ENCODE assay signal across 15 cellular contexts in genomic region chr7:89247207-89247606, GRCh38.
A peak's percentile ranks its signal among the peaks of the same experiment; 100 is the strongest.
DNase-seq lines count a peak whose midpoint lies in the region; ATAC-seq and TF ChIP-seq lines count a peak whose summit lies in the region.
"Had no signal": no experiment of that assay in that cellular context is flagged by ENCODE, and none has a peak within 500 bp of the region (broad histone marks: within the 10 kb centered on the region; RNA-seq: fewer than 3 reads in every experiment).

No MANE protein-coding gene starts in this region.

- no peak overlapping the region for H3K56ac ChIP-seq in mesendoderm (ENCODE audit: low read length)

- no peak overlapping the region for H3K4me3 Mint-ChIP-seq in endodermal cell
- H3K4me3 Mint-ChIP-seq: CD4-positive, alpha-beta T cell had no signal

- ATAC-seq in GM19328 (IDR thresholded peaks at IDR 0.05; ENCODE audit: unreplicated experiment) (no peak), HG03025 (IDR thresholded peaks at IDR 0.05; ENCODE audit: low FRiP score, unreplicated experiment) (no peak)

- no peak overlapping the region for H3K4me2 ChIP-seq in mesendoderm (ENCODE audit: low read length)

- no peak overlapping the region for H3K4ac ChIP-seq in mesendoderm (ENCODE audit: low read depth, low read length)

- no peak overlapping the region for H4K5ac ChIP-seq in mesendoderm (ENCODE audit: low read length)

- H2BK5ac ChIP-seq in mesendoderm (ENCODE audit: low read length) = no peak overlapping the region

- 93% methylated on average over 3 of the region's 3 CpGs; no CpG with 5 or more reads in 1 of the 2 experiments for WGBS in endodermal cell (ENCODE audit: insufficient coverage in 1 of 2, insufficient read length in 1 of 2), 2 experiments
- WGBS in mesendoderm (ENCODE audit: extremely low coverage, insufficient coverage, low lambda C conversion rate) = no CpG with 5 or more reads among the region's 3 CpGs

- H3K9me3 ChIP-seq in endodermal cell (ENCODE audit: control insufficient read depth, low read length) = peaks cover 10% of the 10 kb centered on the region

- DNase-seq in LNCaP clone FGC (ENCODE audit: low read depth) (no peak), SK-MEL-5 (ENCODE audit: low read depth, low spot score) (peak; percentile 10), endodermal cell (peak; percentile 34), mesendoderm (peak; percentile 2), T-helper 1 cell (no peak)
- DNase-seq: ACHN; C1 segment of cervical spinal cord; Calu3; CD4-positive, alpha-beta T cell; DMS 273 treated with DMSO at 0.1 percent for 48 hours; DMS79 treated with DMSO at 0.1 percent for 48 hours; EL; IMR-90 had no signal

- H2BK15ac ChIP-seq in mesendoderm (replicated peaks; ENCODE audit: low read depth) = no peak overlapping the region

- in situ Hi-C loops in SK-MEL-5 (cut with HindIII; ENCODE audit: low pct_unique_long_range_greater_than_20kb, low sequenced_read_pairs) = no loop called here

- no peak overlapping the region for H3K18ac ChIP-seq in mesendoderm (ENCODE audit: low read length)

- no peak overlapping the region for H3K4me3 ChIP-seq in LNCaP clone FGC (ENCODE audit: low read depth, low read length)
- H3K4me3 ChIP-seq in endodermal cell (ENCODE audit: low read length) = no peak overlapping the region
- no peak overlapping the region for H3K4me3 ChIP-seq in mesendoderm (ENCODE audit: low read length)

- H3K9me3 Mint-ChIP-seq in endodermal cell = peaks cover 16% of the 10 kb centered on the region

- H3K23ac ChIP-seq in mesendoderm (ENCODE audit: low read length) = no peak overlapping the region

- H3K27ac ChIP-seq in endodermal cell (ENCODE audit: low read depth, low read length) = no peak overlapping the region
- no peak overlapping the region for H3K27ac ChIP-seq in mesendoderm (ENCODE audit: low read depth, low read length)

- H3K27ac Mint-ChIP-seq in endodermal cell = no peak overlapping the region
- H3K27ac Mint-ChIP-seq: CD4-positive, alpha-beta T cell had no signal

- H2BK120ac ChIP-seq in mesendoderm (ENCODE audit: low read depth, low read length) = no peak overlapping the region

- no peaks in the 10 kb centered on the region for H3K36me3 Mint-ChIP-seq in endodermal cell (ENCODE audit: low read depth)

- H3K4me1 Mint-ChIP-seq in endodermal cell = no peaks in the 10 kb centered on the region

- no peak overlapping the region for H3K9ac ChIP-seq in endodermal cell (ENCODE audit: extremely low read depth, low read length, poor library complexity, severe bottlenecking)
- H3K9ac ChIP-seq in mesendoderm (ENCODE audit: low read length) = no peak overlapping the region

- H3K4me1 ChIP-seq in endodermal cell (ENCODE audit: control insufficient read depth, insufficient read depth, low read length) (no peaks in the 10 kb centered on the region), mesendoderm (ENCODE audit: control insufficient read depth, low read depth, low read length) (no peaks in the 10 kb centered on the region)

- no peaks in the 10 kb centered on the region for H3K27me3 Mint-ChIP-seq in endodermal cell (ENCODE audit: insufficient read depth)
- H3K27me3 Mint-ChIP-seq: CD4-positive, alpha-beta T cell had no signal

- H3K79me1 ChIP-seq in mesendoderm (ENCODE audit: low read length) = no peaks in the 10 kb centered on the region

- no peak overlapping the region for H4K8ac ChIP-seq in mesendoderm (ENCODE audit: low read depth, low read length)

- no peak overlapping the region for H2AK5ac ChIP-seq in mesendoderm (ENCODE audit: low read length)

- no peaks in the 10 kb centered on the region for H3K27me3 ChIP-seq in endodermal cell (ENCODE audit: control insufficient read depth, insufficient read depth, low read length, poor library complexity, severe bottlenecking)
- no peaks in the 10 kb centered on the region for H3K27me3 ChIP-seq in mesendoderm (ENCODE audit: insufficient read depth, low read length, poor library complexity)

- no peaks in the 10 kb centered on the region for H3K36me3 ChIP-seq in endodermal cell (ENCODE audit: control insufficient read depth, insufficient read depth, low read length)
- no peaks in the 10 kb centered on the region for H3K36me3 ChIP-seq in mesendoderm (ENCODE audit: control insufficient read depth, insufficient read depth, low read length)

- 0 out of 2 replicates have a peak, but pooled peaks have one; percentile 8 for TF ChIP-seq CTCF in LNCaP clone FGC (IDR thresholded peaks at IDR 0.05; ENCODE audit: control insufficient read depth, extremely low read depth, insufficient read depth)
- peak; percentile 35 for TF ChIP-seq CTCF in endodermal cell (conservative IDR thresholded peaks at IDR 0.05)

- no peaks in the 10 kb centered on the region for H3K79me2 ChIP-seq in mesendoderm (ENCODE audit: control insufficient read depth, insufficient read depth, low read length)

Comparison
In these comparisons a context has a peak if more than half of its experiments do, and no peak if none do; other contexts are left out.
1. DNase-seq: peak in SK-MEL-5 (single experiment), endodermal cell (single experiment) and mesendoderm (single experiment); none in LNCaP clone FGC (single experiment) and T-helper 1 cell (0 of 5).